24 cellular contexts compared by ENCODE assay signal in genomic region chr19:40025938-40026596, GRCh38. TPM values are rescaled to one million over a fixed set of nuclear protein-coding genes. Genes with fewer than 3 reads are reported as not detected.
DNase-seq lines count a peak whose midpoint lies in the region; ATAC-seq, FAIRE-seq and TF ChIP-seq lines count a peak whose summit lies in the region.
"Had no signal": no experiment of that assay in that cellular context is flagged by ENCODE, and none has a peak within 500 bp of the region (broad histone marks: within the 10 kb centered on the region; RNA-seq: fewer than 3 reads in every experiment).

No MANE protein-coding gene starts in this region.

- no peak for TF ChIP-seq EP300 in A549 (IDR thresholded peaks at IDR 0.05)
- TF ChIP-seq EP300 in K562 (IDR thresholded peaks at IDR 0.05; ENCODE audit: low read length) = no peak

- H3K4me1 ChIP-seq in A549 = no peaks in the 10 kb centered on the region
- H3K4me1 ChIP-seq in HEK293 (ENCODE audit: control insufficient read depth, insufficient read depth, low read length) = no peaks in the 10 kb centered on the region
- no peaks in the 10 kb centered on the region for H3K4me1 ChIP-seq in K562 (replicated peaks in 1 of 2; ENCODE audit: control insufficient read depth in 2 of 2, insufficient read depth in 2 of 2, low read length in 2 of 2)
- no peaks in the 10 kb centered on the region for H3K4me1 ChIP-seq in hepatocyte (ENCODE audit: insufficient read depth)
- H3K4me1 ChIP-seq: BLaER1, Caco-2, HAP-1 had no signal

- no peaks in the 10 kb centered on the region for H4K20me1 ChIP-seq in K562 (replicated peaks; ENCODE audit: control insufficient read depth, insufficient read depth, low read length)
- no peaks in the 10 kb centered on the region for H4K20me1 ChIP-seq in hepatocyte (ENCODE audit: insufficient read depth, poor library complexity, severe bottlenecking)
- H4K20me1 ChIP-seq: BLaER1 had no signal

- CTCF ChIA-PET in A549 (lab: Yijun Ruan, JAX) = interaction anchor here (0.5 to 1.2 kb wide), 2 partner anchors 119 to 261 kb away, joined by 3 read pairs; no protein-coding TSS in a partner anchor
- CTCF ChIA-PET in HEK293 (lab: Yijun Ruan, JAX) = no interaction called here
- CTCF ChIA-PET in WTC11 (lab: Charles Lee) = no interaction called here
- CTCF ChIA-PET in K562 (lab: Yijun Ruan, JAX; ENCODE audit: low intra/inter-chr PET ratio) = no interaction called here
- CTCF ChIA-PET in Calu3 (lab: Charles Lee) = no interaction called here

- H3K4me1 Mint-ChIP-seq in WTC11 (no peaks in the 10 kb centered on the region), Calu3 (ENCODE audit: low read depth, unreplicated experiment) (no peaks in the 10 kb centered on the region)
- no peaks in the 10 kb centered on the region for H3K4me1 Mint-ChIP-seq in effector memory CD8-positive, alpha-beta T cell (ENCODE audit: low read depth in 2 of 2)
- H3K4me1 Mint-ChIP-seq: B cell had no signal

- H3K36me3 Mint-ChIP-seq in WTC11 (peaks cover 74% of the 10 kb centered on the region), Calu3 (ENCODE audit: insufficient read depth, unreplicated experiment) (peaks cover 15% of the 10 kb centered on the region)
- peaks cover 59 to 69% of the 10 kb centered on the region in 2 donors for H3K36me3 Mint-ChIP-seq in activated naive CD4-positive, alpha-beta T cell treated with anti-CD3 and anti-CD28 coated beads, Interleukin-2, amount 50 U/mL, for 72 hours
- no peaks in the 10 kb centered on the region for H3K36me3 Mint-ChIP-seq in effector memory CD8-positive, alpha-beta T cell (ENCODE audit: insufficient read depth)

- peaks cover 100% of the 10 kb centered on the region for H3K9me3 ChIP-seq in A549
- H3K9me3 ChIP-seq in HEK293 (ENCODE audit: control insufficient read depth, insufficient read depth, low read depth, low read length) = peaks cover 65% of the 10 kb centered on the region
- peaks cover 12% of the 10 kb centered on the region for H3K9me3 ChIP-seq in K562 (replicated peaks; ENCODE audit: control insufficient read depth, insufficient read depth, low read depth, low read length)
- H3K9me3 ChIP-seq in hepatocyte (ENCODE audit: low read depth) = peaks cover 44% of the 10 kb centered on the region

- H3K36me3 ChIP-seq in HEK293 (ENCODE audit: control insufficient read depth in 2 of 2, insufficient read depth in 1 of 2, low read length in 2 of 2) (peaks cover 0 to 15% of the 10 kb centered on the region in 2 experiments; a peak in 2 of 3 replicates), K562 (ENCODE audit: control insufficient read depth, insufficient read depth, low read length) (no peaks in the 10 kb centered on the region), hepatocyte (replicated peaks; ENCODE audit: insufficient read depth, low read depth) (no peaks in the 10 kb centered on the region)
- H3K36me3 ChIP-seq: HAP-1 had no signal

- H3K9me1 ChIP-seq in K562 (ENCODE audit: control insufficient read depth, insufficient read depth, low read length) = no peaks in the 10 kb centered on the region

- no peak overlapping the region for H2AFZ ChIP-seq in K562 (ENCODE audit: low read depth, low read length)
- H2AFZ ChIP-seq in hepatocyte = no peak overlapping the region

- TF ChIP-seq RAD21 in A549 (conservative IDR thresholded peaks at IDR 0.05 in 1 of 2, IDR thresholded peaks at IDR 0.05 in 1 of 2) (no peak), K562 (CRISPR knock-in tag; conservative IDR thresholded peaks at IDR 0.05 in 1 of 2, IDR thresholded peaks at IDR 0.05 in 1 of 2) (no peak)

- no peak for TF ChIP-seq POLR2A in A549 (IDR thresholded peaks at IDR 0.05; ENCODE audit: low read length)
- TF ChIP-seq POLR2A in K562 (conservative IDR thresholded peaks at IDR 0.05) = no peak

- DNase-seq in A549 (ENCODE audit: low read depth in 1 of 2, low spot score in 1 of 2) (no peak), WTC11 (ENCODE audit: low spot score) (no peak), K562 (ENCODE audit: extremely low read depth in 1 of 4, low spot score in 3 of 4) (peak in 1 of 4 experiments; percentile 19), Calu3 (no peak), hepatocyte (ENCODE audit: low spot score) (no peak)
- DNase-seq in activated naive CD4-positive, alpha-beta T cell treated with anti-CD3 and anti-CD28 coated beads, Interleukin-2, amount 50 U/mL, for 72 hours (ENCODE audit: low spot score in 2 of 2) = no peak
- DNase-seq in effector memory CD8-positive, alpha-beta T cell = no peak
- DNase-seq: Caco-2; CD4-positive, CD25-positive, alpha-beta regulatory T cell; CD8-positive, alpha-beta T cell; DMS 273 treated with DMSO at 0.1 percent for 48 hours; DMS79; EL; GDM1; GOT3 had no signal

- H3K79me2 ChIP-seq in K562 (ENCODE audit: control insufficient read depth, insufficient read depth, low read length) (no peaks in the 10 kb centered on the region), hepatocyte (no peaks in the 10 kb centered on the region)

- H3K27ac ChIP-seq in A549 (no peak overlapping the region), HEK293 (ENCODE audit: extremely low read depth, low read depth, low read length) (no peak overlapping the region), K562 (ENCODE audit: extremely low read depth, low read depth, low read length) (no peak overlapping the region), hepatocyte (no peak overlapping the region)
- H3K27ac ChIP-seq: BLaER1, C4-2B had no signal

- no peak overlapping the region for H3K4me3 Mint-ChIP-seq in WTC11
- no peak overlapping the region for H3K4me3 Mint-ChIP-seq in Calu3 (ENCODE audit: low read depth, unreplicated experiment)
- H3K4me3 Mint-ChIP-seq in effector memory CD8-positive, alpha-beta T cell = no peak overlapping the region
- H3K4me3 Mint-ChIP-seq: B cell; CD8-positive, alpha-beta T cell had no signal

- no peaks in the 10 kb centered on the region for H3K27me3 ChIP-seq in K562 (ENCODE audit: control insufficient read depth in 2 of 2, insufficient read depth in 2 of 2, low read length in 2 of 2)
- H3K27me3 ChIP-seq in hepatocyte = no peaks in the 10 kb centered on the region
- H3K27me3 ChIP-seq: BLaER1 had no signal

- no peak overlapping the region for H3K9ac ChIP-seq in K562 (ENCODE audit: insufficient read depth in 1 of 2, low read depth in 2 of 2, low read length in 2 of 2)
- H3K9ac ChIP-seq: BLaER1 had no signal

- no peak for ATAC-seq in A549
- no peak for ATAC-seq in WTC11
- ATAC-seq in K562 = no peak
- no peak for ATAC-seq in activated naive CD4-positive, alpha-beta T cell treated with anti-CD3 and anti-CD28 coated beads, Interleukin-2, amount 50 U/mL, for 72 hours
- no peak for ATAC-seq in effector memory CD8-positive, alpha-beta T cell (replicated peaks)
- ATAC-seq: CD8-positive, alpha-beta T cell had no signal

- peaks cover 44% of the 10 kb centered on the region for H3K27me3 Mint-ChIP-seq in WTC11 (ENCODE audit: low read depth)
- no peaks in the 10 kb centered on the region for H3K27me3 Mint-ChIP-seq in Calu3 (ENCODE audit: unreplicated experiment)
- H3K27me3 Mint-ChIP-seq in effector memory CD8-positive, alpha-beta T cell = no peaks in the 10 kb centered on the region
- H3K27me3 Mint-ChIP-seq: B cell; CD4-positive, CD25-positive, alpha-beta regulatory T cell had no signal

- no peak for TF ChIP-seq CTCF in A549 (IDR thresholded peaks at IDR 0.05)
- TF ChIP-seq CTCF in HEK293 (tag by site-specific recombination; IDR thresholded peaks at IDR 0.05) = no peak
- no peak for TF ChIP-seq CTCF in WTC11 (IDR thresholded peaks at IDR 0.05)
- TF ChIP-seq CTCF in K562 (IDR thresholded peaks at IDR 0.05 in 2 of 3, conservative IDR thresholded peaks at IDR 0.05 in 1 of 3; ENCODE audit: insufficient read depth in 2 of 3, low read depth in 1 of 3, low read length in 3 of 3) = no peak
- no peak for TF ChIP-seq CTCF in Calu3 (IDR thresholded peaks at IDR 0.05; ENCODE audit: unreplicated experiment)
- no peak for TF ChIP-seq CTCF in hepatocyte (IDR thresholded peaks at IDR 0.05; ENCODE audit: poor library complexity)

- H3K9me3 Mint-ChIP-seq in WTC11 (peaks cover 87% of the 10 kb centered on the region), Calu3 (ENCODE audit: low read depth, unreplicated experiment) (peaks cover 33% of the 10 kb centered on the region)
- H3K9me3 Mint-ChIP-seq in activated naive CD4-positive, alpha-beta T cell treated with anti-CD3 and anti-CD28 coated beads, Interleukin-2, amount 50 U/mL, for 72 hours = peaks cover 50 to 56% of the 10 kb centered on the region in 2 donors
- H3K9me3 Mint-ChIP-seq in effector memory CD8-positive, alpha-beta T cell = peaks cover 18 to 20% of the 10 kb centered on the region in 2 donors

- H3K27ac Mint-ChIP-seq in WTC11 = no peak overlapping the region
- H3K27ac Mint-ChIP-seq in activated naive CD4-positive, alpha-beta T cell treated with anti-CD3 and anti-CD28 coated beads, Interleukin-2, amount 50 U/mL, for 72 hours = no peak overlapping the region
- no peak overlapping the region for H3K27ac Mint-ChIP-seq in Calu3 (ENCODE audit: unreplicated experiment)
- H3K27ac Mint-ChIP-seq in effector memory CD8-positive, alpha-beta T cell = no peak overlapping the region
- H3K27ac Mint-ChIP-seq: B cell; CD4-positive, CD25-positive, alpha-beta regulatory T cell; CD8-positive, alpha-beta T cell had no signal

- H3K4me2 ChIP-seq in A549 = no peak overlapping the region
- H3K4me2 ChIP-seq in K562 (ENCODE audit: insufficient read depth, low read length) = no peak overlapping the region
- H3K4me2 ChIP-seq in hepatocyte = no peak overlapping the region
- H3K4me2 ChIP-seq: BLaER1 had no signal

- H3K4me3 ChIP-seq in A549 (no peak overlapping the region), HEK293 (ENCODE audit: low read depth, low read length) (no peak overlapping the region), K562 (no peak overlapping the region), hepatocyte (no peak overlapping the region)
- H3K4me3 ChIP-seq: BLaER1, HAP-1 had no signal

- intact Hi-C loops in K562 (cut with micrococcal nuclease) = no loop called here
- intact Hi-C loops in Calu3 (cut with micrococcal nuclease; ENCODE audit: unreplicated experiment) = no loop called here

- no peaks in the 10 kb centered on the region for H3K9me2 ChIP-seq in hepatocyte (replicated peaks; ENCODE audit: insufficient read depth)

- POLR2A ChIA-PET in A549 (lab: Yijun Ruan, JAX) = no interaction called here
- POLR2A ChIA-PET in HEK293 (lab: Yijun Ruan, JAX) = no interaction called here
- POLR2A ChIA-PET in WTC11 (lab: Charles Lee) = no interaction called here
- POLR2A ChIA-PET in K562 (lab: Yijun Ruan, JAX) = no interaction called here

- peak; percentile 99 for FAIRE-seq in A549 (lab: Jason Lieb, UNC)
- FAIRE-seq in K562 (lab: Jason Lieb, UNC) = no peak
- FAIRE-seq: D721Med, GM12891, GM18507, H54 had no signal

- 63% methylated on average over 4 of the region's 4 CpGs for WGBS in A549 (ENCODE audit: missing lambda C conversion rate)
- 12% methylated on average over 4 of the region's 4 CpGs for WGBS in K562 (ENCODE audit: insufficient coverage, low coverage, missing lambda C conversion rate)
- 97% methylated on average over 4 of the region's 4 CpGs for WGBS in hepatocyte (ENCODE audit: low lambda C conversion rate, missing lambda C conversion rate)

- BruUV-seq in K562 (replicated peaks; lab: Mats Ljungman, UMichigan) = no TSS peak
- BruUV-seq in Calu3 (replicated peaks; lab: Mats Ljungman, UMichigan) = no TSS peak

- in situ Hi-C loops in K562 (cut with MboI) = no loop called here

RNA-seq across cellular contexts. Expression of gene ZNF546, which starts 29.2 kb away (rescaled TPM):
- polyA plus RNA-seq in A549 (2011; rRNA removed) (6.0 and 6.4 TPM in 2 replicates), A549 (2017; fragmentation: RNase III; extraction: RNeasy Plus Mini Kit Qiagen cat#74134 plus additional on column Dnase treatment) (3.1 to 3.8 TPM (median 3.7 TPM) in 3 replicates), K562 (2011; rRNA removed) (2.7 and 3.0 TPM in 2 replicates), K562 (2014; fragmentation: Illumina TruSeq; extraction: Trizol) (1.4 and 2.2 TPM in 2 replicates), K562 (2014; fragmentation: Nextera tagmentation; extraction: Ambion mirVana) (1 to 10 TPM; 1.7 to 2.2 TPM), K562 (2014; rRNA removed) (0.73 and 2.4 TPM in 2 replicates), hepatocyte (1.1 and 1.7 TPM in 2 replicates)
- polyA plus RNA-seq in A549 (2012; cell fraction: cytosol; rRNA removed) = 0.78 and 0.95 TPM in 2 replicates
- 0.93 and 0.97 TPM in 2 replicates for polyA plus RNA-seq in A549 (2012; cell fraction: nucleus; rRNA removed)
- polyA minus RNA-seq in A549 (2011; rRNA and poly(A)+ RNA removed) = 8.5 and 13.3 TPM in 2 replicates
- total RNA-seq in WTC11 (2021) (1.1 to 2.1 TPM (median 1.1 TPM) in 3 replicates), K562 (2014; rRNA removed) (1.1 and 2.2 TPM in 2 replicates), K562 (2014; rRNA removed; fragmentation: Illumina TruSeq; extraction: Trizol) (5.1 and 5.3 TPM in 2 replicates), K562 (2015; rRNA removed; fragmentation: Illumina TruSeq; extraction: Trizol) (3.0 and 4.3 TPM in 2 replicates), K562 (2021) (3.5 and 3.6 TPM in 2 replicates), Calu3 (2022) (4.7 and 5.7 TPM in 2 replicates), hepatocyte (1.6 and 1.8 TPM in 2 replicates)
- total RNA-seq in K562 (2011; cell fraction: chromatin; rRNA removed; ENCODE audit: low replicate concordance) = 9.2 and 22.4 TPM in 2 replicates
- total RNA-seq in K562 (2011; cell fraction: nucleolus; rRNA removed) = 2.3 and 9.7 TPM in 2 replicates
- total RNA-seq in K562 (2011; cell fraction: nucleoplasm; rRNA removed) = 8.6 and 9.7 TPM in 2 replicates
- polyA plus RNA-seq in K562 (2011; cell fraction: cytosol; rRNA removed) = 0.74 and 0.91 TPM in 2 replicates
- polyA plus RNA-seq in K562 (2011; cell fraction: nucleus; rRNA removed) = 2.4 and 2.9 TPM in 2 replicates
- polyA plus RNA-seq in K562 (2012) = 1.4 and 1.6 TPM in 2 replicates
- 8.3 and 15.2 TPM in 2 replicates for polyA minus RNA-seq in K562 (2011; rRNA and poly(A)+ RNA removed)
- polyA minus RNA-seq in K562 (2011; cell fraction: cytosol; rRNA and poly(A)+ RNA removed) = 3.0 and 3.1 TPM in 2 replicates
- polyA minus RNA-seq in K562 (2011; cell fraction: nucleus; rRNA and poly(A)+ RNA removed) = 5.8 and 11.4 TPM in 2 replicates
- 1 to 10 TPM; 3.1 to 4.7 TPM for total RNA-seq in activated naive CD4-positive, alpha-beta T cell treated with anti-CD3 and anti-CD28 coated beads, Interleukin-2, amount 50 U/mL, for 72 hours

RNA-seq across cellular contexts. Expression of gene ZNF780B, which starts 30.0 kb away (rescaled TPM):
- polyA plus RNA-seq in A549 (2011; rRNA removed) (10.0 and 15.7 TPM in 2 replicates), A549 (2017; fragmentation: RNase III; extraction: RNeasy Plus Mini Kit Qiagen cat#74134 plus additional on column Dnase treatment) (7.1 to 10.3 TPM (median 8.7 TPM) in 3 replicates), K562 (2011; rRNA removed) (4.4 and 6.0 TPM in 2 replicates), K562 (2014; fragmentation: Illumina TruSeq; extraction: Trizol) (10.5 and 10.9 TPM in 2 replicates), K562 (2014; fragmentation: Nextera tagmentation; extraction: Ambion mirVana) (1 to 10 TPM; 3.9 to 4.0 TPM), K562 (2014; rRNA removed) (6.5 and 9.5 TPM in 2 replicates), hepatocyte (3.1 and 4.7 TPM in 2 replicates)
- polyA plus RNA-seq in A549 (2012; cell fraction: cytosol; rRNA removed) = 2.7 and 3.7 TPM in 2 replicates
- polyA plus RNA-seq in A549 (2012; cell fraction: nucleus; rRNA removed) = 1.8 and 3.1 TPM in 2 replicates
- polyA minus RNA-seq in A549 (2011; rRNA and poly(A)+ RNA removed) = 21.9 and 27.0 TPM in 2 replicates
- total RNA-seq in WTC11 (2021) (21.1 to 23.7 TPM (median 22.9 TPM) in 3 replicates), K562 (2014; rRNA removed) (3.9 and 8.8 TPM in 2 replicates), K562 (2014; rRNA removed; fragmentation: Illumina TruSeq; extraction: Trizol) (18.4 and 19.4 TPM in 2 replicates), K562 (2015; rRNA removed; fragmentation: Illumina TruSeq; extraction: Trizol) (7.8 and 9.7 TPM in 2 replicates), K562 (2021) (10.9 and 11.2 TPM in 2 replicates), Calu3 (2022) (30.2 and 37.8 TPM in 2 replicates), hepatocyte (11.5 and 13.4 TPM in 2 replicates)
- total RNA-seq in K562 (2011; cell fraction: chromatin; rRNA removed; ENCODE audit: low replicate concordance) = 39.6 and 67.1 TPM in 2 replicates
- total RNA-seq in K562 (2011; cell fraction: nucleolus; rRNA removed) = 14.7 and 24.7 TPM in 2 replicates
- 19.2 and 30.7 TPM in 2 replicates for total RNA-seq in K562 (2011; cell fraction: nucleoplasm; rRNA removed)
- 0.48 and 1.5 TPM in 2 replicates for polyA plus RNA-seq in K562 (2011; cell fraction: cytosol; rRNA removed)
- 10.9 and 12.0 TPM in 2 replicates for polyA plus RNA-seq in K562 (2011; cell fraction: nucleus; rRNA removed)
- 7.7 and 8.6 TPM in 2 replicates for polyA plus RNA-seq in K562 (2012)
- polyA minus RNA-seq in K562 (2011; rRNA and poly(A)+ RNA removed) = 11.4 and 21.7 TPM in 2 replicates
- polyA minus RNA-seq in K562 (2011; cell fraction: cytosol; rRNA and poly(A)+ RNA removed) = 1.2 and 2.3 TPM in 2 replicates
- polyA minus RNA-seq in K562 (2011; cell fraction: nucleus; rRNA and poly(A)+ RNA removed) = 11.4 and 22.7 TPM in 2 replicates
- 10 to 100 TPM in 1 of 2 donors, 1 to 10 TPM in 1; 5.4 to 21.5 TPM for total RNA-seq in activated naive CD4-positive, alpha-beta T cell treated with anti-CD3 and anti-CD28 coated beads, Interleukin-2, amount 50 U/mL, for 72 hours

RNA-seq across cellular contexts. Expression of gene PSMC4, which starts 55.1 kb away (rescaled TPM):
- polyA plus RNA-seq in A549 (2011; rRNA removed) (192 and 208 TPM in 2 replicates), A549 (2017; fragmentation: RNase III; extraction: RNeasy Plus Mini Kit Qiagen cat#74134 plus additional on column Dnase treatment) (276 to 295 TPM (median 284 TPM) in 3 replicates), K562 (2011; rRNA removed) (45.9 and 69.6 TPM in 2 replicates), K562 (2014; fragmentation: Illumina TruSeq; extraction: Trizol) (171 and 192 TPM in 2 replicates), K562 (2014; fragmentation: Nextera tagmentation; extraction: Ambion mirVana) (100 to 1,000 TPM; 380 to 475 TPM), K562 (2014; rRNA removed) (97.0 and 102 TPM in 2 replicates), hepatocyte (94.7 and 99.3 TPM in 2 replicates)
- polyA plus RNA-seq in A549 (2012; cell fraction: cytosol; rRNA removed) = 371 and 460 TPM in 2 replicates
- polyA plus RNA-seq in A549 (2012; cell fraction: nucleus; rRNA removed) = 457 and 591 TPM in 2 replicates
- polyA minus RNA-seq in A549 (2011; rRNA and poly(A)+ RNA removed) = 147 and 219 TPM in 2 replicates
- total RNA-seq in WTC11 (2021) (96.7 to 105 TPM (median 97.2 TPM) in 3 replicates), K562 (2014; rRNA removed) (142 and 187 TPM in 2 replicates), K562 (2014; rRNA removed; fragmentation: Illumina TruSeq; extraction: Trizol) (104 and 115 TPM in 2 replicates), K562 (2015; rRNA removed; fragmentation: Illumina TruSeq; extraction: Trizol) (139 and 143 TPM in 2 replicates), K562 (2021) (146 and 150 TPM in 2 replicates), Calu3 (2022) (300 and 316 TPM in 2 replicates), hepatocyte (81.5 and 85.4 TPM in 2 replicates)
- total RNA-seq in K562 (2011; cell fraction: chromatin; rRNA removed; ENCODE audit: low replicate concordance) = 46.0 and 82.3 TPM in 2 replicates
- total RNA-seq in K562 (2011; cell fraction: nucleolus; rRNA removed) = 49.2 and 65.9 TPM in 2 replicates
- total RNA-seq in K562 (2011; cell fraction: nucleoplasm; rRNA removed) = 40.1 and 50.1 TPM in 2 replicates
- polyA plus RNA-seq in K562 (2011; cell fraction: cytosol; rRNA removed) = 53.9 and 128 TPM in 2 replicates
- polyA plus RNA-seq in K562 (2011; cell fraction: nucleus; rRNA removed) = 93.8 and 118 TPM in 2 replicates
- 138 and 171 TPM in 2 replicates for polyA plus RNA-seq in K562 (2012)
- polyA minus RNA-seq in K562 (2011; rRNA and poly(A)+ RNA removed) = 26.7 and 28.2 TPM in 2 replicates
- 57.7 and 66.1 TPM in 2 replicates for polyA minus RNA-seq in K562 (2011; cell fraction: cytosol; rRNA and poly(A)+ RNA removed)
- 21.8 and 31.1 TPM in 2 replicates for polyA minus RNA-seq in K562 (2011; cell fraction: nucleus; rRNA and poly(A)+ RNA removed)
- 100 to 1,000 TPM in 1 of 2 donors, 10 to 100 TPM in 1; 93.6 to 114 TPM for total RNA-seq in activated naive CD4-positive, alpha-beta T cell treated with anti-CD3 and anti-CD28 coated beads, Interleukin-2, amount 50 U/mL, for 72 hours
